In the genomic region with DNA sequence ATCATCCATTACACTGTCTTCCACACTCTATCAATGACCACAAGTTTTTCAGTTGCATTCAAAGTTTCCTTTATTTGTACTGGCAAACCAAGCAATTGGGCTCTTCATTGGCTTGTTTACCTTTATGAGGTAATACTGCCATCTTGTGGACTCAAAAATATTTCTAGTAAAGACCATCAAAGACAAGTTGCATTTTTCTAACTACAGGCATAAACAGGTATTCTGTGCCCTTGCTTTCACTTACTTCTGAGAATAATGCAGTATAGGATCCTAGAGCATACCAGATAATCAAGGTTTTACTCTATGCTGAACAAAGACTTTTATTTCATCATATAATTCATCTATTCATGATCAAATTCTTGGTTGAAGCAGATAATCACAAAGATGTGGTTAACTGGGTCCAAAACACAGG, we compare ENCODE assay signal across 8 cellular contexts.
DNase-seq lines count a peak whose midpoint lies in the region; FAIRE-seq and TF ChIP-seq lines count a peak whose summit lies in the region.

No MANE protein-coding gene starts in this region.

- intact Hi-C loops in tibial artery (cut with DNase I; ENCODE audit: low total_unique reads), result no loop called here
- intact Hi-C loops in posterior vena cava (cut with DNase I), result no loop called here

- H3K27me3 ChIP-seq in hepatocyte, result no peaks in the 10 kb centered on the region
- H3K27me3 ChIP-seq in tibial artery, result no peaks in the 10 kb centered on the region

- no peak for TF ChIP-seq POLR2A in GM12891 (IDR thresholded peaks at IDR 0.05; ENCODE audit: low read depth, low read length)

- DNase-seq in Ammon's horn (ENCODE audit: low spot score) (peak; percentile 35), GM13977 (ENCODE audit: low spot score) (peak; percentile 20), hepatocyte (ENCODE audit: low spot score) (peak; percentile 51), tibial artery (no peak), posterior vena cava (ENCODE audit: low spot score) (no peak), GM12891 (ENCODE audit: insufficient read length, low spot score) (no peak)

- H3K9me3 ChIP-seq in hepatocyte (ENCODE audit: low read depth) (no peaks in the 10 kb centered on the region), tibial artery (no peaks in the 10 kb centered on the region)

- no peak for TF ChIP-seq EP300 in Ishikawa (IDR thresholded peaks at IDR 0.05; ENCODE audit: borderline replicate concordance)

- H3K4me1 ChIP-seq in hepatocyte (ENCODE audit: insufficient read depth), result no peaks in the 10 kb centered on the region
- no peaks in the 10 kb centered on the region for H3K4me1 ChIP-seq in tibial artery

- no peaks in the 10 kb centered on the region for H3K9me2 ChIP-seq in hepatocyte (replicated peaks; ENCODE audit: insufficient read depth)

- H2AFZ ChIP-seq in hepatocyte, result no peak overlapping the region

- H3K4me2 ChIP-seq in hepatocyte, result no peak overlapping the region

- H4K20me1 ChIP-seq in hepatocyte (ENCODE audit: insufficient read depth, poor library complexity, severe bottlenecking), result no peaks in the 10 kb centered on the region

- H3K4me3 ChIP-seq in hepatocyte, result no peak overlapping the region
- no peak overlapping the region for H3K4me3 ChIP-seq in tibial artery

- TF ChIP-seq RAD21 in Ishikawa (IDR thresholded peaks at IDR 0.05; ENCODE audit: low read depth), result peak; percentile 68

- FAIRE-seq in TTC549 (lab: Jason Lieb, UNC) (peak; percentile 97), GM12891 (lab: Jason Lieb, UNC) (no peak)

- H3K36me3 ChIP-seq in hepatocyte (replicated peaks; ENCODE audit: insufficient read depth, low read depth) (no peaks in the 10 kb centered on the region), tibial artery (no peaks in the 10 kb centered on the region)

- no peaks in the 10 kb centered on the region for H3K79me2 ChIP-seq in hepatocyte

- peak; percentile 43 for TF ChIP-seq CTCF in GM13977 (IDR thresholded peaks at IDR 0.05; ENCODE audit: extremely low read depth, insufficient read depth, missing control alignments)
- TF ChIP-seq CTCF in hepatocyte (IDR thresholded peaks at IDR 0.05; ENCODE audit: poor library complexity), result peak; percentile 61
- TF ChIP-seq CTCF in tibial artery (IDR thresholded peaks at IDR 0.05), result peak; percentile 42 to 46

- no peak overlapping the region for H3K27ac ChIP-seq in hepatocyte
- H3K27ac ChIP-seq in tibial artery, result no peak overlapping the region

- in situ Hi-C loops in GM13977 (cut with MboI; ENCODE audit: low pct_unique_long_range_greater_than_20kb, low sequenced_read_pairs, unreplicated experiment), result loop anchor here (25.0 kb wide), 1 partner anchor 303 kb away; no protein-coding TSS in a partner anchor

TF ChIP-seq in Ishikawa, 13 proteins besides CTCF, POLR2A, EP300 and RAD21:
- TF ChIP-seq CEBPB (IDR thresholded peaks at IDR 0.05) (no peak), TCF12 (IDR thresholded peaks at IDR 0.05; ENCODE audit: low read depth) (no peak), ZBTB7A (IDR thresholded peaks at IDR 0.05; ENCODE audit: low read depth) (no peak), NFIC (IDR thresholded peaks at IDR 0.05) (no peak), CREB1 (IDR thresholded peaks at IDR 0.05; ENCODE audit: low read depth) (no peak), EGR1 (IDR thresholded peaks at IDR 0.05) (no peak), TAF1 (IDR thresholded peaks at IDR 0.05; ENCODE audit: low read depth) (no peak)
- TF ChIP-seq, protein P1, sequence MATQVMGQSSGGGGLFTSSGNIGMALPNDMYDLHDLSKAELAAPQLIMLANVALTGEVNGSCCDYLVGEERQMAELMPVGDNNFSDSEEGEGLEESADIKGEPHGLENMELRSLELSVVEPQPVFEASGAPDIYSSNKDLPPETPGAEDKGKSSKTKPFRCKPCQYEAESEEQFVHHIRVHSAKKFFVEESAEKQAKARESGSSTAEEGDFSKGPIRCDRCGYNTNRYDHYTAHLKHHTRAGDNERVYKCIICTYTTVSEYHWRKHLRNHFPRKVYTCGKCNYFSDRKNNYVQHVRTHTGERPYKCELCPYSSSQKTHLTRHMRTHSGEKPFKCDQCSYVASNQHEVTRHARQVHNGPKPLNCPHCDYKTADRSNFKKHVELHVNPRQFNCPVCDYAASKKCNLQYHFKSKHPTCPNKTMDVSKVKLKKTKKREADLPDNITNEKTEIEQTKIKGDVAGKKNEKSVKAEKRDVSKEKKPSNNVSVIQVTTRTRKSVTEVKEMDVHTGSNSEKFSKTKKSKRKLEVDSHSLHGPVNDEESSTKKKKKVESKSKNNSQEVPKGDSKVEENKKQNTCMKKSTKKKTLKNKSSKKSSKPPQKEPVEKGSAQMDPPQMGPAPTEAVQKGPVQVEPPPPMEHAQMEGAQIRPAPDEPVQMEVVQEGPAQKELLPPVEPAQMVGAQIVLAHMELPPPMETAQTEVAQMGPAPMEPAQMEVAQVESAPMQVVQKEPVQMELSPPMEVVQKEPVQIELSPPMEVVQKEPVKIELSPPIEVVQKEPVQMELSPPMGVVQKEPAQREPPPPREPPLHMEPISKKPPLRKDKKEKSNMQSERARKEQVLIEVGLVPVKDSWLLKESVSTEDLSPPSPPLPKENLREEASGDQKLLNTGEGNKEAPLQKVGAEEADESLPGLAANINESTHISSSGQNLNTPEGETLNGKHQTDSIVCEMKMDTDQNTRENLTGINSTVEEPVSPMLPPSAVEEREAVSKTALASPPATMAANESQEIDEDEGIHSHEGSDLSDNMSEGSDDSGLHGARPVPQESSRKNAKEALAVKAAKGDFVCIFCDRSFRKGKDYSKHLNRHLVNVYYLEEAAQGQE (IDR thresholded peaks at IDR 0.05; ENCODE audit: low read depth), result no peak
- TF ChIP-seq, protein P2, sequence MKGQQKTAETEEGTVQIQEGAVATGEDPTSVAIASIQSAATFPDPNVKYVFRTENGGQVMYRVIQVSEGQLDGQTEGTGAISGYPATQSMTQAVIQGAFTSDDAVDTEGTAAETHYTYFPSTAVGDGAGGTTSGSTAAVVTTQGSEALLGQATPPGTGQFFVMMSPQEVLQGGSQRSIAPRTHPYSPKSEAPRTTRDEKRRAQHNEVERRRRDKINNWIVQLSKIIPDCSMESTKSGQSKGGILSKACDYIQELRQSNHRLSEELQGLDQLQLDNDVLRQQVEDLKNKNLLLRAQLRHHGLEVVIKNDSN (IDR thresholded peaks at IDR 0.05), result no peak
TF ChIP-seq in Ishikawa: peak in this region for 0.

TF ChIP-seq in GM12891, 5 proteins besides CTCF, POLR2A, EP300 and RAD21:
- TF ChIP-seq SPI1 (IDR thresholded peaks at IDR 0.05; ENCODE audit: low read depth, low read length) (no peak), TAF1 (IDR thresholded peaks at IDR 0.05; ENCODE audit: low read depth, low read length) (no peak), PAX5 (IDR thresholded peaks at IDR 0.05; ENCODE audit: insufficient read depth, low read length, severe bottlenecking) (no peak), POLR2AphosphoS5 (IDR thresholded peaks at IDR 0.05; ENCODE audit: low read depth, low read length) (no peak), POU2F2 (IDR thresholded peaks at IDR 0.05; ENCODE audit: low read depth, low read length) (no peak)

Comparison
In these comparisons a context has a peak if more than half of its experiments do, and no peak if none do; other contexts are left out.
1. DNase-seq: peak in Ammon's horn (single experiment), GM13977 (single experiment) and hepatocyte (single experiment); none in tibial artery (0 of 2), posterior vena cava (single experiment) and GM12891 (single experiment).
2. Peak in every context shown above with its lines, with median percentiles within 50 percentile points of each other: CTCF ChIP-seq.